ENCODE assay signal across 8 cellular contexts in the genomic region with DNA sequence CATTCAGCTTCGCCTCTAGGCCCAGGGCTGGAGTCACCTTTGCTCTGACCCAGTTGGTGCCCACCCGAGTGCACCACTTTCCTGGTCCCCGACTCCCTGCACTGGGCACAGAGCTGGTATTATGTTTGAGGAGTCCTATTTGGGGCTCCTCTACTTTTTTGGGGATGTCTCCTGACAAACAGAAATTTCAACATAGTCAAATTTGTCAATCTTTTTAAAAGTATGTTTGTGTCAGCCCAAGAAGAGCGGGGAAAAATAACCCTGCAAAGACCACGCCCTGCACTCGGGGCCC. TPM values are rescaled to one million over a fixed set of nuclear protein-coding genes. Genes with fewer than 3 reads are reported as not detected.
A peak's percentile ranks its signal among the peaks of the same experiment; 100 is the strongest.
DNase-seq lines count a peak whose midpoint lies in the region; ATAC-seq and TF ChIP-seq lines count a peak whose summit lies in the region.

No MANE protein-coding gene starts in this region.

- peak overlapping the region; percentile 93 for H3K27ac Mint-ChIP-seq in activated T-cell treated with anti-CD3 and anti-CD28 coated beads, Interleukin-2, amount 50 U/mL, for 24 hours
- peak overlapping the region; percentile 83 for H3K27ac Mint-ChIP-seq in activated naive CD8-positive, alpha-beta T cell treated with anti-CD3 and anti-CD28 coated beads, Interleukin-2, amount 10 ng/mL, durations not matched to agents 7 days and 5 days

- peak overlapping the region; percentile 96 to 98 for H3K27ac ChIP-seq in testis

- peaks cover 37% of the 10 kb centered on the region for H3K4me1 Mint-ChIP-seq in activated T-cell treated with anti-CD3 and anti-CD28 coated beads, Interleukin-2, amount 50 U/mL, for 24 hours (ENCODE audit: low read depth)
- H3K4me1 Mint-ChIP-seq in activated naive CD8-positive, alpha-beta T cell treated with anti-CD3 and anti-CD28 coated beads, Interleukin-2, amount 10 ng/mL, durations not matched to agents 7 days and 5 days, result peaks cover 36% of the 10 kb centered on the region

- peaks cover 5% of the 10 kb centered on the region for H3K9me3 Mint-ChIP-seq in activated T-cell treated with anti-CD3 and anti-CD28 coated beads, Interleukin-2, amount 50 U/mL, for 24 hours
- H3K9me3 Mint-ChIP-seq in activated naive CD8-positive, alpha-beta T cell treated with anti-CD3 and anti-CD28 coated beads, Interleukin-2, amount 10 ng/mL, durations not matched to agents 7 days and 5 days, result peaks cover 2% of the 10 kb centered on the region

- no peak for TF ChIP-seq POLR2A in lower leg skin (IDR thresholded peaks at IDR 0.05)
- no peak for TF ChIP-seq POLR2A in testis (IDR thresholded peaks at IDR 0.05)

- DNase-seq in activated T-cell treated with anti-CD3 and anti-CD28 coated beads, Interleukin-2, amount 50 U/mL, for 24 hours, result no peak
- no peak for DNase-seq in activated T-cell treated with anti-CD3 and anti-CD28 coated beads, Interleukin-2, amount 50 U/mL, for 1 hour
- DNase-seq in activated naive CD8-positive, alpha-beta T cell treated with anti-CD3 and anti-CD28 coated beads, Interleukin-2, amount 10 ng/mL, durations not matched to agents 7 days and 5 days, result no peak
- DNase-seq in lower leg skin (ENCODE audit: low spot score in 2 of 2) (no peak), testis (no peak), omental fat pad (ENCODE audit: low spot score) (no peak), HEK293T (ENCODE audit: extremely low spot score) (no peak)

- no peaks in the 10 kb centered on the region for H3K27me3 ChIP-seq in testis

- ATAC-seq in activated naive CD8-positive, alpha-beta T cell treated with anti-CD3 and anti-CD28 coated beads, Interleukin-2, amount 10 ng/mL, durations not matched to agents 7 days and 5 days (ENCODE audit: low read depth), result no peak
- no peak for ATAC-seq in omental fat pad (ENCODE audit: low FRiP score)
- ATAC-seq in GM19324 (IDR thresholded peaks at IDR 0.05; ENCODE audit: low FRiP score, unreplicated experiment), result no peak

- POLR2A ChIA-PET in activated naive CD8-positive, alpha-beta T cell treated with anti-CD3 and anti-CD28 coated beads, Interleukin-2, amount 10 ng/mL, durations not matched to agents 7 days and 5 days (lab: Charles Lee), result interaction anchor here (1.0 to 4.6 kb wide), 2 partner anchors 9 to 14 kb away, joined by 5 to 33 read pairs; a partner anchor contains a TSS
- POLR2A ChIA-PET in HEK293T (lab: Yijun Ruan, JAX), result interaction anchor here (1.0 to 6.2 kb wide), 6 partner anchors 9 to 145 kb away, joined by 3 to 33 read pairs (median 4); a partner anchor contains a TSS

- 75 to 82% methylated on average over 6 of the region's 6 CpGs for WGBS in lower leg skin, 2 donors
- WGBS in testis, 2 donors, result 67 to 76% methylated on average over 6 of the region's 6 CpGs

- TF ChIP-seq CTCF in lower leg skin (IDR thresholded peaks at IDR 0.05) (no peak), testis (IDR thresholded peaks at IDR 0.05) (no peak), omental fat pad (IDR thresholded peaks at IDR 0.05) (no peak)

- CTCF ChIA-PET in HEK293T (lab: Yijun Ruan, JAX), result no interaction called here

- no peaks in the 10 kb centered on the region for H3K36me3 ChIP-seq in testis (ENCODE audit: low read depth, missing control alignments)

- H3K4me3 ChIP-seq in lower leg skin (ENCODE audit: low read depth, poor library complexity, severe bottlenecking), result peak overlapping the region; percentile 20
- peak overlapping the region; percentile 67 to 77 for H3K4me3 ChIP-seq in testis

- no peaks in the 10 kb centered on the region for H3K36me3 Mint-ChIP-seq in activated T-cell treated with anti-CD3 and anti-CD28 coated beads, Interleukin-2, amount 50 U/mL, for 24 hours (ENCODE audit: low read depth)
- H3K36me3 Mint-ChIP-seq in activated naive CD8-positive, alpha-beta T cell treated with anti-CD3 and anti-CD28 coated beads, Interleukin-2, amount 10 ng/mL, durations not matched to agents 7 days and 5 days, result peaks cover 5% of the 10 kb centered on the region

- H3K27me3 Mint-ChIP-seq in activated T-cell treated with anti-CD3 and anti-CD28 coated beads, Interleukin-2, amount 50 U/mL, for 24 hours, result no peaks in the 10 kb centered on the region
- H3K27me3 Mint-ChIP-seq in activated naive CD8-positive, alpha-beta T cell treated with anti-CD3 and anti-CD28 coated beads, Interleukin-2, amount 10 ng/mL, durations not matched to agents 7 days and 5 days, result peaks cover 10% of the 10 kb centered on the region

- intact Hi-C loops in lower leg skin (cut with DNase I; ENCODE audit: low total_unique reads) (no loop called here), testis (cut with DNase I; ENCODE audit: low total_unique reads) (no loop called here)

- peaks cover 70% of the 10 kb centered on the region for H3K4me1 ChIP-seq in testis

- peak overlapping the region; percentile 82 for H3K4me3 Mint-ChIP-seq in activated T-cell treated with anti-CD3 and anti-CD28 coated beads, Interleukin-2, amount 50 U/mL, for 24 hours
- H3K4me3 Mint-ChIP-seq in activated naive CD8-positive, alpha-beta T cell treated with anti-CD3 and anti-CD28 coated beads, Interleukin-2, amount 10 ng/mL, durations not matched to agents 7 days and 5 days, result peak overlapping the region; percentile 84

- H3K9me3 ChIP-seq in testis, result no peaks in the 10 kb centered on the region

TF ChIP-seq in HEK293T, 16 proteins besides CTCF, POLR2A, EP300 and RAD21:
- no peak for TF ChIP-seq ZNF384 (IDR thresholded peaks at IDR 0.05)
- no peak for TF ChIP-seq ARNT (IDR thresholded peaks at IDR 0.05)
- TF ChIP-seq, protein P1, sequence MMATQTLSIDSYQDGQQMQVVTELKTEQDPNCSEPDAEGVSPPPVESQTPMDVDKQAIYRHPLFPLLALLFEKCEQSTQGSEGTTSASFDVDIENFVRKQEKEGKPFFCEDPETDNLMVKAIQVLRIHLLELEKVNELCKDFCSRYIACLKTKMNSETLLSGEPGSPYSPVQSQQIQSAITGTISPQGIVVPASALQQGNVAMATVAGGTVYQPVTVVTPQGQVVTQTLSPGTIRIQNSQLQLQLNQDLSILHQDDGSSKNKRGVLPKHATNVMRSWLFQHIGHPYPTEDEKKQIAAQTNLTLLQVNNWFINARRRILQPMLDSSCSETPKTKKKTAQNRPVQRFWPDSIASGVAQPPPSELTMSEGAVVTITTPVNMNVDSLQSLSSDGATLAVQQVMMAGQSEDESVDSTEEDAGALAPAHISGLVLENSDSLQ (IDR thresholded peaks at IDR 0.05), result no peak
- TF ChIP-seq SP1 (IDR thresholded peaks at IDR 0.05), result no peak
- TF ChIP-seq SUZ12 (IDR thresholded peaks at IDR 0.05), result no peak
- no peak for TF ChIP-seq HDGF (IDR thresholded peaks at IDR 0.05; ENCODE audit: borderline replicate concordance)
- TF ChIP-seq LEF1 (IDR thresholded peaks at IDR 0.05; ENCODE audit: borderline replicate concordance), result no peak
- TF ChIP-seq FOXK2 (IDR thresholded peaks at IDR 0.05), result no peak

RNA-seq across cellular contexts. Expression of a gene that starts 11.6 kb away (rescaled TPM):
- total RNA-seq in activated naive CD8-positive, alpha-beta T cell treated with anti-CD3 and anti-CD28 coated beads, Interleukin-2, amount 10 ng/mL, durations not matched to agents 7 days and 5 days, result 10 to 100 TPM; 17.4 to 17.6 TPM
- total RNA-seq in lower leg skin, result 10 to 100 TPM in 2 of 4 donors, 1 to 10 TPM in 2; 7.2 to 20.1 (median 8.7) TPM
- 100 to 1,000 TPM; 103 to 194 TPM for total RNA-seq in testis
- 71.5 TPM for polyA plus RNA-seq in testis (ENCODE audit: insufficient read depth, low read depth, low replicate concordance)
- 10 to 100 TPM in 1 of 4 donors, 1 to 10 TPM in 3; 2.5 to 13.4 (median 5.4) TPM for total RNA-seq in omental fat pad

RNA-seq across cellular contexts. Expression of a gene that starts 11.6 kb away (rescaled TPM):
- total RNA-seq in activated naive CD8-positive, alpha-beta T cell treated with anti-CD3 and anti-CD28 coated beads, Interleukin-2, amount 10 ng/mL, durations not matched to agents 7 days and 5 days, result 1 to 10 TPM in 1 of 2 experiments, under 1 TPM in 1; 0.51 to 1.6 TPM
- 1 to 10 TPM in 1 of 4 donors, under 1 TPM in 2, not detected in 1; 0.42 to 1.5 (median 0.84) TPM for total RNA-seq in lower leg skin
- total RNA-seq in testis, result 10 to 100 TPM; 25.7 to 72.9 TPM
- 55.6 TPM for polyA plus RNA-seq in testis (ENCODE audit: insufficient read depth, low read depth, low replicate concordance)
- under 1 TPM in 1 of 4 donors, not detected in 3; 0.48 TPM for total RNA-seq in omental fat pad

RNA-seq across cellular contexts. Expression of a gene that starts 14.7 kb away (rescaled TPM):
- total RNA-seq in activated naive CD8-positive, alpha-beta T cell treated with anti-CD3 and anti-CD28 coated beads, Interleukin-2, amount 10 ng/mL, durations not matched to agents 7 days and 5 days, result 10 to 100 TPM; 21.7 to 22.0 TPM
- total RNA-seq in lower leg skin, result 10 to 100 TPM in 2 of 4 donors, 1 to 10 TPM in 2; 6.9 to 21.0 (median 11.1) TPM
- 100 to 1,000 TPM; 288 to 312 TPM for total RNA-seq in testis
- 326 TPM for polyA plus RNA-seq in testis (ENCODE audit: insufficient read depth, low read depth, low replicate concordance)
- total RNA-seq in omental fat pad, result 10 to 100 TPM; 29.5 to 61.0 (median 42.7) TPM

RNA-seq across cellular contexts. Expression of a gene that starts 43.5 kb away (rescaled TPM):
- total RNA-seq in activated naive CD8-positive, alpha-beta T cell treated with anti-CD3 and anti-CD28 coated beads, Interleukin-2, amount 10 ng/mL, durations not matched to agents 7 days and 5 days, result 10 to 100 TPM; 58.0 to 63.2 TPM
- total RNA-seq in lower leg skin, result 100 to 1,000 TPM in 3 of 4 donors, 10 to 100 TPM in 1; 72.5 to 147 (median 105) TPM
- total RNA-seq in testis, result 100 to 1,000 TPM; 160 to 234 TPM
- 130 TPM for polyA plus RNA-seq in testis (ENCODE audit: insufficient read depth, low read depth, low replicate concordance)
- total RNA-seq in omental fat pad, result 10 to 100 TPM; 51.9 to 73.1 (median 69.5) TPM

RNA-seq across cellular contexts. Expression of a gene that starts 58.8 kb away (rescaled TPM):
- total RNA-seq in activated naive CD8-positive, alpha-beta T cell treated with anti-CD3 and anti-CD28 coated beads, Interleukin-2, amount 10 ng/mL, durations not matched to agents 7 days and 5 days, result 100 to 1,000 TPM; 195 to 197 TPM
- 10 to 100 TPM; 45.7 to 53.9 (median 47.9) TPM for total RNA-seq in lower leg skin
- 10 to 100 TPM; 83.1 to 99.2 TPM for total RNA-seq in testis
- 91.6 TPM for polyA plus RNA-seq in testis (ENCODE audit: insufficient read depth, low read depth, low replicate concordance)
- total RNA-seq in omental fat pad, result 10 to 100 TPM; 32.3 to 52.6 (median 39.5) TPM

Comparison
In these comparisons a context has a peak if more than half of its experiments do, and no peak if none do; other contexts are left out.
1. RNA of a gene that starts 11.6 kb away (total RNA-seq): 103 to 194 TPM in testis; 17.4 to 17.6 TPM in activated naive CD8-positive, alpha-beta T cell treated with anti-CD3 and anti-CD28 coated beads, Interleukin-2, amount 10 ng/mL, durations not matched to agents 7 days and 5 days, 7.2 to 20.1 TPM in lower leg skin and 2.5 to 13.4 TPM in omental fat pad; every median in the first group is over 4 times any median in the second.
2. RNA of a gene that starts 11.6 kb away (total RNA-seq): 25.7 to 72.9 TPM in testis; 0.51 to 1.6 TPM in activated naive CD8-positive, alpha-beta T cell treated with anti-CD3 and anti-CD28 coated beads, Interleukin-2, amount 10 ng/mL, durations not matched to agents 7 days and 5 days, 0.42 to 1.5 TPM in lower leg skin and 0.48 TPM in omental fat pad; every median in the first group is over 10 times any median in the second.
3. RNA of a gene that starts 14.7 kb away (total RNA-seq): 288 to 312 TPM in testis; 29.5 to 61.0 TPM in omental fat pad, 21.7 to 22.0 TPM in activated naive CD8-positive, alpha-beta T cell treated with anti-CD3 and anti-CD28 coated beads, Interleukin-2, amount 10 ng/mL, durations not matched to agents 7 days and 5 days and 6.9 to 21.0 TPM in lower leg skin; every median in the first group is over 4 times any median in the second.